Comparison of ENCODE assay signal across 8 cellular contexts in the genomic region with DNA sequence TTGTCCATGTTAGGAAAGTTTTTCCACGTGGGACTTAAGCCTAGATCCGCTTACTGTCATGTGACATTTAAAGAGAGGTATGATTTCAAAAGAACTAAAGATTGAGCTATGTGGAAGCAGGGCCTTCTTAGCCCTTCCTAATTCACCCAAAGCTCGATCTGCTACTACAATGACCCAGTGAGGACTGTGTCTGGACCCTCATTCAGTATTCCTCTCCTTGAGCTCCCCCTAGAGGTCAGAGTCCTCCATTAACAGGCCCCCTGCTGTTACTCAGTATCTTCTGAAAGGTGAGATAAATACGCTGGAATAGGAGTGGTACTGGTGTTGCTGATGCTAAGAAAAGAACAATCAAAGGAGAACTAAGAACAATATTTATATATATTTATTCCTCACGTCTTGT.
DNase-seq lines count a peak whose midpoint lies in the region; TF ChIP-seq lines count a peak whose summit lies in the region.

No MANE protein-coding gene starts in this region.

- no peak overlapping the region for H3K4me2 ChIP-seq in KMS-11
- no peak overlapping the region for H3K4me2 ChIP-seq in SU-DHL-6 (ENCODE audit: low read depth, low read length, poor library complexity, severe bottlenecking)

- H3K4me3 ChIP-seq in HAP-1, result no peak overlapping the region
- H3K4me3 ChIP-seq in KMS-11 (IDR thresholded peaks at IDR 0.05; ENCODE audit: insufficient read depth, low read depth, low read length), result no peak overlapping the region
- no peak overlapping the region for H3K4me3 ChIP-seq in SU-DHL-6 (ENCODE audit: insufficient read depth, low read length, poor library complexity, severe bottlenecking)
- no peak overlapping the region for H3K4me3 ChIP-seq in ovary

- no peak for TF ChIP-seq EP300 in ovary (IDR thresholded peaks at IDR 0.05)

- DNase-seq in GM10266 (ENCODE audit: extremely low spot score) (peak; percentile 47), HAP-1 (ENCODE audit: low spot score in 2 of 2) (peak; percentile 56 to 78), fibroblast of peridontal ligament (ENCODE audit: extremely low read depth) (peak; percentile 83), ovary (peak in 4 of 5 donors; percentile 32 to 75 (median 46)), activated gamma-delta T cell treated with Interleukin-2 at 50 U/mL for 16 hours (no peak)

- 0 out of 2 replicates have a peak, but pooled peaks cover 3% of the 10 kb centered on the region for H3K27me3 ChIP-seq in HAP-1 (ENCODE audit: low read depth)
- H3K27me3 ChIP-seq in KMS-11 (ENCODE audit: insufficient read depth, low read depth), result no peaks in the 10 kb centered on the region
- H3K27me3 ChIP-seq in SU-DHL-6 (ENCODE audit: low read length), result no peaks in the 10 kb centered on the region
- no peaks in the 10 kb centered on the region for H3K27me3 ChIP-seq in ovary

- intact Hi-C loops in ovary (cut with DNase I), result loop anchor here in 1 of 4 donors (10.0 kb wide), 1 partner anchor 425 kb away; no protein-coding TSS in a partner anchor

- H3K36me3 ChIP-seq in HAP-1 (replicated peaks) (no peaks in the 10 kb centered on the region), KMS-11 (ENCODE audit: insufficient read depth) (no peaks in the 10 kb centered on the region), SU-DHL-6 (ENCODE audit: low read length) (no peaks in the 10 kb centered on the region), ovary (no peaks in the 10 kb centered on the region)

- H3K4me1 ChIP-seq in HAP-1, result peaks cover 5% of the 10 kb centered on the region
- H3K4me1 ChIP-seq in KMS-11 (ENCODE audit: low read depth, poor library complexity, severe bottlenecking), result peaks cover 40% of the 10 kb centered on the region
- H3K4me1 ChIP-seq in ovary (ENCODE audit: insufficient read depth), result no peaks in the 10 kb centered on the region

- H3K9ac ChIP-seq in KMS-11, result no peak overlapping the region
- H3K9ac ChIP-seq in SU-DHL-6 (ENCODE audit: low read length), result no peak overlapping the region

- H3K79me2 ChIP-seq in KMS-11 (ENCODE audit: insufficient read depth, low read depth), result no peaks in the 10 kb centered on the region
- no peaks in the 10 kb centered on the region for H3K79me2 ChIP-seq in SU-DHL-6 (ENCODE audit: insufficient read depth, low read length)

- H3K27ac ChIP-seq in 22Rv1 (no peak overlapping the region), KMS-11 (no peak overlapping the region), SU-DHL-6 (ENCODE audit: low read depth, low read length) (no peak overlapping the region), ovary (no peak overlapping the region)

- WGBS in ovary, 3 donors, result 59 to 62% (median 59%) methylated on average over 5 of the region's 5 CpGs

- no peaks in the 10 kb centered on the region for H3F3A ChIP-seq in SU-DHL-6 (ENCODE audit: insufficient read depth)

- TF ChIP-seq CTCF in 22Rv1 (IDR thresholded peaks at IDR 0.05) (peak; percentile 74), GM10266 (IDR thresholded peaks at IDR 0.05; ENCODE audit: control insufficient read depth, insufficient read depth, low read depth, missing control alignments) (peak; percentile 79), KMS-11 (conservative IDR thresholded peaks at IDR 0.05; ENCODE audit: low read depth, low read length) (peak; percentile 75), SU-DHL-6 (IDR thresholded peaks at IDR 0.05; ENCODE audit: insufficient read depth, low read length, poor library complexity, severe bottlenecking) (peak; percentile 54), ovary (IDR thresholded peaks at IDR 0.05) (peak in 2 of 3 donors; percentile 46 to 75)

- H2AFZ ChIP-seq in KMS-11 (ENCODE audit: low read depth) (no peak overlapping the region), SU-DHL-6 (ENCODE audit: low read depth, low read length, severe bottlenecking) (no peak overlapping the region)

- in situ Hi-C loops in HAP-1 (cut with MboI; ENCODE audit: low sequenced_read_pairs), result no loop called here

- no peak for TF ChIP-seq POLR2A in ovary (IDR thresholded peaks at IDR 0.05)

- H4K20me1 ChIP-seq in KMS-11 (ENCODE audit: insufficient read depth), result no peaks in the 10 kb centered on the region
- no peaks in the 10 kb centered on the region for H4K20me1 ChIP-seq in SU-DHL-6 (ENCODE audit: low read depth, low read length)

- H3K9me3 ChIP-seq in HAP-1, result no peaks in the 10 kb centered on the region
- H3K9me3 ChIP-seq in SU-DHL-6 (ENCODE audit: insufficient read depth, low read length), result no peaks in the 10 kb centered on the region
- no peaks in the 10 kb centered on the region for H3K9me3 ChIP-seq in ovary

- no peaks in the 10 kb centered on the region for H3K9me2 ChIP-seq in SU-DHL-6 (replicated peaks; ENCODE audit: insufficient read depth, low read length)
